ENCODE assay signal across 8 cellular contexts in the genomic region with DNA sequence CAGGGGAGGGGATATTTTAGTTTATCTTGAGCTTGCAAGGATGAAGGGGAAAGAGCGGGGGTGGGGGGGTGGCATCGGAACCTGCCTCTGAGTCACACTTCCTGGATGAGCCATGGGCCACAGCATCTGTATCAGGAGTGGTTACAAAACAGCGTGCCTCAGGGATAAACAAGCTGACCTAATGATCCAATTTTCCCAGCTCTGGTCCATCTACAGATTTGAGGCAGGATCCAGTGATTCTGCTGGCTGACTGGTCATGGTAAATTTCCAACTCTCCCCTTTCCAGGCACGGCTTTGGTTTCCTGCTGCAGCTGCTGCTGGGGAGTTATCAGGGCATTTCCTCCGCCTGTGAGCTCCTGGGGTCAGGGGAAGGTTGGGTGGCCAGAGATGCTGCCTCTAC. TPM values are rescaled to one million over a fixed set of nuclear protein-coding genes. Genes with fewer than 3 reads are reported as not detected.
DNase-seq lines count a peak whose midpoint lies in the region; ATAC-seq and TF ChIP-seq lines count a peak whose summit lies in the region.

No MANE protein-coding gene starts in this region.

- H3K27me3 ChIP-seq in DND-41 (ENCODE audit: insufficient read depth, low read length, poor library complexity): peaks cover 2% of the 10 kb centered on the region
- H3K27me3 ChIP-seq in SK-N-SH (ENCODE audit: insufficient read depth): no peaks in the 10 kb centered on the region
- no peaks in the 10 kb centered on the region for H3K27me3 ChIP-seq in adipocyte (replicated peaks; ENCODE audit: control insufficient read depth, insufficient read depth, low read length)
- H3K27me3 ChIP-seq in lung (ENCODE audit: control insufficient read depth, insufficient read depth): no peaks in the 10 kb centered on the region
- H3K27me3 ChIP-seq in vagina: no peaks in the 10 kb centered on the region

- H2AFZ ChIP-seq in DND-41 (ENCODE audit: low read depth, low read length) (no peak overlapping the region), SK-N-SH (ENCODE audit: low read depth) (peak overlapping the region; percentile 74)

- peaks cover 10% of the 10 kb centered on the region for H3K9me3 ChIP-seq in DND-41 (ENCODE audit: insufficient read depth, low read length, severe bottlenecking)
- H3K9me3 ChIP-seq in SK-N-SH: no peaks in the 10 kb centered on the region
- peaks cover 13% of the 10 kb centered on the region for H3K9me3 ChIP-seq in adipocyte (ENCODE audit: control insufficient read depth, low read length)
- no peaks in the 10 kb centered on the region for H3K9me3 ChIP-seq in lung (ENCODE audit: control insufficient read depth in 2 of 2, insufficient read depth in 1 of 2, low read length in 1 of 2)
- H3K9me3 ChIP-seq in vagina: no peaks in the 10 kb centered on the region

- ATAC-seq in DND-41 (ENCODE audit: insufficient read depth, low read depth) (no peak), lung (ENCODE audit: insufficient read depth, low FRiP score) (no peak)

- H3K9ac ChIP-seq in DND-41 (ENCODE audit: low read depth, low read length) (no peak overlapping the region), SK-N-SH (no peak overlapping the region), adipocyte (ENCODE audit: low read length) (peak overlapping the region; percentile 10)

- H3K4me1 ChIP-seq in DND-41 (ENCODE audit: insufficient read depth, low read length) (peaks cover 14% of the 10 kb centered on the region), SK-N-SH (ENCODE audit: control insufficient read depth in 1 of 2, insufficient read depth in 2 of 2, low read depth in 1 of 2, low read length in 1 of 2) (peaks cover 13 to 27% of the 10 kb centered on the region in 2 experiments), adipocyte (ENCODE audit: control insufficient read depth, insufficient read depth, low read length) (peaks cover 4% of the 10 kb centered on the region), lung (ENCODE audit: control insufficient read depth in 2 of 2, insufficient read depth in 2 of 2, low read length in 2 of 2) (peaks cover 0 to 12% of the 10 kb centered on the region in 2 donors), vagina (peaks cover 4% of the 10 kb centered on the region)

- CTCF ChIA-PET in SK-N-SH (lab: Yijun Ruan, JAX): interaction anchor here (0.5 to 1.7 kb wide), 16 partner anchors 9 to 174 kb away, joined by 3 to 15 read pairs (median 3); no protein-coding TSS in a partner anchor

- peaks cover 11% of the 10 kb centered on the region for H3F3A ChIP-seq in SK-N-SH (replicated peaks; ENCODE audit: insufficient read depth)

- DNase-seq in DND-41 (peak; percentile 55), SK-N-SH (peak; percentile 86), adipocyte (ENCODE audit: low read depth) (peak; percentile 75), lung (ENCODE audit: low spot score) (no peak), vagina (ENCODE audit: extremely low spot score in 2 of 2) (no peak), nucleus accumbens (lab: John Stamatoyannopoulos, UW) (no peak), cerebellar cortex (ENCODE audit: low spot score) (no peak), OCI-M2 (lab: John Stamatoyannopoulos, UW; ENCODE audit: unreplicated experiment) (no peak)

- TF ChIP-seq CTCF in DND-41 (IDR thresholded peaks at IDR 0.05; ENCODE audit: borderline replicate concordance, extremely low read depth, low read length, poor library complexity, severe bottlenecking) (no peak), SK-N-SH (IDR thresholded peaks at IDR 0.05) (no peak), lung (IDR thresholded peaks at IDR 0.05; ENCODE audit: control extremely low read depth, extremely low read depth) (no peak), vagina (IDR thresholded peaks at IDR 0.05) (no peak)

- no peak for TF ChIP-seq POLR2A in vagina (IDR thresholded peaks at IDR 0.05)

- 13% methylated on average over 5 of the region's 5 CpGs for WGBS in SK-N-SH (ENCODE audit: low lambda C conversion rate)
- 24 to 36% methylated on average over 5 of the region's 5 CpGs for WGBS in lung, 2 donors

- POLR2A ChIA-PET in SK-N-SH (lab: Yijun Ruan, JAX): interaction anchor here (0.8 to 1.8 kb wide), 5 partner anchors 9 to 172 kb away, joined by 3 to 23 read pairs (median 5); no protein-coding TSS in a partner anchor

- TF ChIP-seq RAD21 in SK-N-SH (IDR thresholded peaks at IDR 0.05; ENCODE audit: low read length): peak; percentile 40

- H4K20me1 ChIP-seq in DND-41 (ENCODE audit: insufficient read depth, low read length) (no peaks in the 10 kb centered on the region), SK-N-SH (ENCODE audit: insufficient read depth) (no peaks in the 10 kb centered on the region)

- H3K36me3 ChIP-seq in DND-41 (ENCODE audit: insufficient read depth, low read length) (no peaks in the 10 kb centered on the region), SK-N-SH (replicated peaks in 1 of 2; ENCODE audit: control insufficient read depth in 1 of 2, insufficient read depth in 2 of 2, low read length in 1 of 2) (no peaks in the 10 kb centered on the region), adipocyte (ENCODE audit: control insufficient read depth, insufficient read depth, low read length, severe bottlenecking) (no peaks in the 10 kb centered on the region), lung (ENCODE audit: control insufficient read depth in 2 of 2, insufficient read depth in 2 of 2, low read length in 2 of 2) (no peaks in the 10 kb centered on the region), vagina (no peaks in the 10 kb centered on the region)

- H3K27ac ChIP-seq in DND-41 (ENCODE audit: low read length) (no peak overlapping the region), SK-N-SH (ENCODE audit: low read depth in 2 of 2, low read length in 1 of 2) (peak overlapping the region; percentile 61 to 97), lung (ENCODE audit: low read depth in 1 of 2, low read length in 1 of 2) (peak overlapping the region; percentile 22 to 58), vagina (peak overlapping the region; percentile 68)

- H3K4me2 ChIP-seq in DND-41 (ENCODE audit: insufficient read depth, low read length) (no peak overlapping the region), SK-N-SH (peak overlapping the region; percentile 66)

- H3K9me2 ChIP-seq in SK-N-SH: no peaks in the 10 kb centered on the region

- TF ChIP-seq EP300 in SK-N-SH (IDR thresholded peaks at IDR 0.05; ENCODE audit: borderline replicate concordance in 1 of 2, low read depth in 1 of 2, low read length in 1 of 2): peak; percentile 78 to 92; a peak in 3 of 4 replicates

- intact Hi-C loops in vagina (cut with DNase I): no loop called here

- no peaks in the 10 kb centered on the region for H3K79me2 ChIP-seq in DND-41 (ENCODE audit: insufficient read depth, low read length)
- H3K79me2 ChIP-seq in SK-N-SH (ENCODE audit: insufficient read depth): no peaks in the 10 kb centered on the region

- no peak overlapping the region for H3K4me3 ChIP-seq in DND-41 (ENCODE audit: low read depth in 1 of 2, low read length in 2 of 2)
- H3K4me3 ChIP-seq in SK-N-SH (ENCODE audit: low read depth in 2 of 2, low read length in 1 of 2): no peak overlapping the region
- no peak overlapping the region for H3K4me3 ChIP-seq in adipocyte (ENCODE audit: low read length)
- H3K4me3 ChIP-seq in lung: no peak overlapping the region
- H3K4me3 ChIP-seq in vagina: no peak overlapping the region

TF ChIP-seq in SK-N-SH, 30 proteins besides CTCF, POLR2A, EP300 and RAD21 (continues in another document):
- TF ChIP-seq NFIC (IDR thresholded peaks at IDR 0.05; ENCODE audit: borderline replicate concordance) (peak; percentile 56; the same call in 1 of the 2 replicates), NRF1 (IDR thresholded peaks at IDR 0.05; ENCODE audit: low read depth, low read length) (no peak), MAX (IDR thresholded peaks at IDR 0.05; ENCODE audit: low read depth) (peak; percentile 74; the same call in 1 of the 2 replicates), RXRA (IDR thresholded peaks at IDR 0.05; ENCODE audit: borderline replicate concordance, low read depth) (peak; percentile 83; the same call in 1 of the 2 replicates), JUND (IDR thresholded peaks at IDR 0.05) (peak; percentile 93), SIN3A (IDR thresholded peaks at IDR 0.05; ENCODE audit: borderline replicate concordance, low read depth, low read length) (no peak), GABPA (IDR thresholded peaks at IDR 0.05; ENCODE audit: low read depth) (0 out of 2 replicates have a peak, but pooled peaks have one; percentile 31), YY1 (IDR thresholded peaks at IDR 0.05; ENCODE audit: low read depth) (no peak), EZH2phosphoT487 (IDR thresholded peaks at IDR 0.05; ENCODE audit: borderline replicate concordance, low read depth) (no peak), MEF2A (IDR thresholded peaks at IDR 0.05; ENCODE audit: borderline replicate concordance, low read depth) (no peak), SMC3 (IDR thresholded peaks at IDR 0.05; ENCODE audit: low read depth, low read length) (0 out of 2 replicates have a peak, but pooled peaks have one; percentile 5), IRF3 (IDR thresholded peaks at IDR 0.05; ENCODE audit: low read depth, low read length) (no peak), GATA2 (CRISPR knock-in tag; IDR thresholded peaks at IDR 0.05) (peak; percentile 67)
- TF ChIP-seq, protein P1, sequence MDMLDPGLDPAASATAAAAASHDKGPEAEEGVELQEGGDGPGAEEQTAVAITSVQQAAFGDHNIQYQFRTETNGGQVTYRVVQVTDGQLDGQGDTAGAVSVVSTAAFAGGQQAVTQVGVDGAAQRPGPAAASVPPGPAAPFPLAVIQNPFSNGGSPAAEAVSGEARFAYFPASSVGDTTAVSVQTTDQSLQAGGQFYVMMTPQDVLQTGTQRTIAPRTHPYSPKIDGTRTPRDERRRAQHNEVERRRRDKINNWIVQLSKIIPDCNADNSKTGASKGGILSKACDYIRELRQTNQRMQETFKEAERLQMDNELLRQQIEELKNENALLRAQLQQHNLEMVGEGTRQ (IDR thresholded peaks at IDR 0.05; ENCODE audit: borderline replicate concordance, low read depth, low read length): no peak

RNA-seq across cellular contexts. Expression of gene HPCAL1, which starts 4.8 kb away (rescaled TPM):
- 34.6 and 77.0 TPM in 2 replicates for polyA plus RNA-seq in SK-N-SH (2012; rRNA removed)
- polyA plus RNA-seq in SK-N-SH (2012; cell fraction: cytosol; rRNA removed): 42.6 and 64.9 TPM in 2 replicates
- polyA plus RNA-seq in SK-N-SH (2012; cell fraction: nucleus; rRNA removed): 45.4 and 53.6 TPM in 2 replicates
- 100 to 1,000 TPM; 122 to 143 TPM for total RNA-seq in lung
- 100 to 1,000 TPM; 129 to 147 TPM for polyA plus RNA-seq in lung
- 43.7 TPM for total RNA-seq in vagina

Comparison
In these comparisons a context has a peak if more than half of its experiments do, and no peak if none do; other contexts are left out.
1. DNase-seq: peak in DND-41 (single experiment), SK-N-SH (single experiment) and adipocyte (single experiment); none in lung (single experiment), vagina (0 of 2), nucleus accumbens (0 of 56), cerebellar cortex (single experiment) and OCI-M2 (single experiment).